ENCODE assay signal across 8 cellular contexts in the genomic region with DNA sequence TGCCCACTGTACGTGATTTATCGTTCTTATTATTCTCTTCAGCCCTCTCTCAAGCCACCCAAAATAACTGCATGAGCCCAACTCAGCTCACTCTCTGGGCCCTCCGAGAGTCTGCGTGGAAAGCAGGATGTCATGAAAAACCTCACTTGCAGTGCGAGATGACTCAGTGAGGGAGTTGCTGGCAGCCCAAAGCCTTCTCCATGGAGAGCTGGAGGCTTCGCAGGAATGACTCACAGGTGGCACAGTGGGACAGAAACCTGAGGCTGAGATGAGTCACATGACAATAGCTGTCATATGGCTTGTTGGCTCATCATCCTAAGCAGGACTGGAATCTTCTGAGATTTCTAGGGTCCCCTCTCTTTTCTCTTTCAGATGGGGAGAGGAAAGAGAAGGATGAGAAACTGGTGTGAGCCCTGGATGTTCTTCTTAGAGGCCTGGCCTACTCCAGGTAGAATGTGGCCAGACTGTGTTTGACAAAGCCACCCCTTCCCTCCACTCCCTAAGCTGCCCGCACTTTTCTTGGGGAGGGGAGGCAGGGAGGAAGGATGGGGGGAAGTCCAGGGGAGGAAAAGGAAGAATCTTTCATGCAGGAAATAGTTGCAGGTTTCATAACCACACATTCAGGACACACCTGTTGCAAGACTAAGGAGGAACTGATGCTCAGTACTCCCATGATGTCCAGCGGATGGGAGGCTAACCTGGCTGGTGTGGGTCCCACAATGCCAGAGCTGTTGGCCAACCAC.
A peak's percentile ranks its signal among the peaks of the same experiment; 100 is the strongest.
DNase-seq lines count a peak whose midpoint lies in the region; ATAC-seq, FAIRE-seq and TF ChIP-seq lines count a peak whose summit lies in the region.

No MANE protein-coding gene starts in this region.

- WGBS in mammary epithelial cell (ENCODE audit: low coverage, missing lambda C conversion rate), result 27% methylated on average over 8 of the region's 8 CpGs
- no CpG with 5 or more reads among the region's 8 CpGs for WGBS in trophoblast cell (ENCODE audit: extremely low coverage, insufficient coverage, insufficient read length)

- no peaks in the 10 kb centered on the region for H3K4me1 ChIP-seq in mammary epithelial cell (ENCODE audit: insufficient read depth, low read length)
- H3K4me1 ChIP-seq in trophoblast cell (ENCODE audit: control insufficient read depth in 1 of 2, insufficient read depth in 2 of 2, low read length in 2 of 2), result peaks cover 0 to 6% of the 10 kb centered on the region in 2 experiments
- H3K4me1 ChIP-seq in kidney (ENCODE audit: control insufficient read depth in 1 of 2, insufficient read depth in 1 of 2, low read depth in 1 of 2, low read length in 2 of 2), result no peaks in the 10 kb centered on the region
- H3K4me1 ChIP-seq in CD8-positive, alpha-beta T cell (ENCODE audit: insufficient read depth, low read length), result no peaks in the 10 kb centered on the region

- no TSS peak for BruUV-seq in mammary epithelial cell (replicated peaks; lab: Mats Ljungman, UMichigan)

- H3K4me1 Mint-ChIP-seq in CD8-positive, alpha-beta T cell (ENCODE audit: low read depth), result no peaks in the 10 kb centered on the region

- POLR2A ChIA-PET in BJ (lab: Charles Lee), result no interaction called here
- POLR2A ChIA-PET in CD8-positive, alpha-beta T cell (lab: Charles Lee), result no interaction called here

- H3K9me3 ChIP-seq in mammary epithelial cell (replicated peaks; ENCODE audit: insufficient read depth, low read length) (no peaks in the 10 kb centered on the region), trophoblast cell (ENCODE audit: insufficient read depth, low read depth, low read length) (peaks cover 4% of the 10 kb centered on the region), kidney (ENCODE audit: control insufficient read depth in 1 of 2, low read length in 2 of 2) (no peaks in the 10 kb centered on the region)
- no peaks in the 10 kb centered on the region for H3K9me3 ChIP-seq in CD8-positive, alpha-beta T cell (ENCODE audit: low read length)

- H2BK120ac ChIP-seq in trophoblast cell (ENCODE audit: insufficient read depth, low read length, poor library complexity), result no peak overlapping the region

- H3K23ac ChIP-seq in trophoblast cell (ENCODE audit: low read length), result no peak overlapping the region

- no peak for ATAC-seq in HG02642 (IDR thresholded peaks at IDR 0.05; ENCODE audit: poor library complexity, unreplicated experiment)
- ATAC-seq in CD8-positive, alpha-beta T cell, result no peak

- no peak overlapping the region for H3K27ac Mint-ChIP-seq in CD8-positive, alpha-beta T cell

- H3K36me3 ChIP-seq in BJ (ENCODE audit: control insufficient read depth, insufficient read depth, low read length), result no peaks in the 10 kb centered on the region
- H3K36me3 ChIP-seq in mammary epithelial cell (ENCODE audit: insufficient read depth, low read length), result no peaks in the 10 kb centered on the region
- no peaks in the 10 kb centered on the region for H3K36me3 ChIP-seq in trophoblast cell (ENCODE audit: control insufficient read depth in 1 of 2, insufficient read depth in 2 of 2, low read length in 2 of 2)
- no peaks in the 10 kb centered on the region for H3K36me3 ChIP-seq in kidney (ENCODE audit: control insufficient read depth in 1 of 2, insufficient read depth in 2 of 2, low read length in 2 of 2)
- no peaks in the 10 kb centered on the region for H3K36me3 ChIP-seq in CD8-positive, alpha-beta T cell (ENCODE audit: insufficient read depth, low read length)

- intact Hi-C loops in mammary epithelial cell (cut with micrococcal nuclease) (no loop called here), kidney (cut with DNase I) (no loop called here)
- intact Hi-C loops in CD8-positive, alpha-beta T cell (cut with DNase I, micrococcal nuclease), result no loop called here

- CTCF ChIA-PET in BJ (lab: Yijun Ruan, JAX), result no interaction called here
- CTCF ChIA-PET in mammary epithelial cell (lab: Charles Lee; ENCODE audit: low non-redundant PET), result no interaction called here
- CTCF ChIA-PET in CD8-positive, alpha-beta T cell (lab: Charles Lee), result interaction anchor here (1.2 kb wide), 1 partner anchor 325 kb away, joined by 3 read pairs; a partner anchor contains a TSS

- H4K91ac ChIP-seq in trophoblast cell (ENCODE audit: low read depth, low read length), result no peak overlapping the region

- H3K79me1 ChIP-seq in trophoblast cell (ENCODE audit: low read length), result no peaks in the 10 kb centered on the region

- H3K27ac ChIP-seq in mammary epithelial cell (ENCODE audit: insufficient read depth, low read depth, low read length) (no peak overlapping the region), trophoblast cell (ENCODE audit: low read depth, low read length) (no peak overlapping the region), kidney (ENCODE audit: low read depth in 2 of 2, low read length in 2 of 2) (no peak overlapping the region)
- H3K27ac ChIP-seq in CD8-positive, alpha-beta T cell (ENCODE audit: low read depth, low read length), result no peak overlapping the region

- H2AFZ ChIP-seq in mammary epithelial cell (ENCODE audit: low read depth, low read length) (no peak overlapping the region), trophoblast cell (ENCODE audit: insufficient read depth, low read length, poor library complexity) (no peak overlapping the region)

- H3K9me3 Mint-ChIP-seq in CD8-positive, alpha-beta T cell, result no peaks in the 10 kb centered on the region

- no peaks in the 10 kb centered on the region for H4K20me1 ChIP-seq in mammary epithelial cell (ENCODE audit: insufficient read depth, low read length)

- H3K79me2 ChIP-seq in mammary epithelial cell (ENCODE audit: insufficient read depth, low read length) (no peaks in the 10 kb centered on the region), trophoblast cell (ENCODE audit: control insufficient read depth, insufficient read depth, low read length, poor library complexity) (no peaks in the 10 kb centered on the region)

- in situ Hi-C loops in mammary epithelial cell (cut with MboI; ENCODE audit: low sequenced_read_pairs in 2 of 2), result no loop called here

- H3K4me3 Mint-ChIP-seq in CD8-positive, alpha-beta T cell, result no peak overlapping the region

- dilution Hi-C loops in mammary epithelial cell (cut with HindIII; ENCODE audit: low sequenced_read_pairs), result no loop called here

- no peak overlapping the region for H4K12ac ChIP-seq in trophoblast cell (ENCODE audit: low read depth, low read length)

- H2BK12ac ChIP-seq in trophoblast cell (ENCODE audit: low read length), result no peak overlapping the region

- H3K27me3 Mint-ChIP-seq in CD8-positive, alpha-beta T cell (ENCODE audit: low read depth), result peaks cover 4% of the 10 kb centered on the region

- no peaks in the 10 kb centered on the region for H3K36me3 Mint-ChIP-seq in CD8-positive, alpha-beta T cell

- H3K4me2 ChIP-seq in mammary epithelial cell (ENCODE audit: insufficient read depth, low read depth, low read length), result no peak overlapping the region
- H3K4me2 ChIP-seq in trophoblast cell (ENCODE audit: low read length), result no peak overlapping the region

- no peak overlapping the region for H2BK5ac ChIP-seq in trophoblast cell (ENCODE audit: low read depth, low read length, poor library complexity)

- H3K4me3 ChIP-seq in BJ (ENCODE audit: low read depth, low read length), result no peak overlapping the region
- H3K4me3 ChIP-seq in mammary epithelial cell (replicated peaks in 1 of 3; ENCODE audit: insufficient read depth in 1 of 3, low read depth in 2 of 3, low read length in 3 of 3), result no peak overlapping the region
- no peak overlapping the region for H3K4me3 ChIP-seq in trophoblast cell (ENCODE audit: low read depth, low read length)
- H3K4me3 ChIP-seq in kidney (ENCODE audit: low read length in 2 of 2), result no peak overlapping the region
- H3K4me3 ChIP-seq in CD8-positive, alpha-beta T cell (ENCODE audit: low read depth, low read length), result no peak overlapping the region

- no peak overlapping the region for H3K18ac ChIP-seq in trophoblast cell (ENCODE audit: low read length)

- FAIRE-seq in kidney (lab: Jason Lieb, UNC), result no peak

- H3K4ac ChIP-seq in trophoblast cell (ENCODE audit: low read depth, low read length), result no peak overlapping the region

- no peak overlapping the region for H2AK5ac ChIP-seq in trophoblast cell (ENCODE audit: low read length)

- DNase-seq in BJ (ENCODE audit: low read depth) (peak; percentile 39), HuH-7.5 (ENCODE audit: low spot score) (peak; percentile 28), mammary epithelial cell (peak; percentile 91), trophoblast cell (peak; percentile 53 to 63), SK-N-DZ (ENCODE audit: low spot score) (no peak), kidney (no peak)
- DNase-seq in CD8-positive, alpha-beta T cell, result no peak

- H4K8ac ChIP-seq in trophoblast cell (ENCODE audit: low read depth, low read length), result no peak overlapping the region

- H3K9ac ChIP-seq in mammary epithelial cell (ENCODE audit: insufficient read depth, low read length) (no peak overlapping the region), trophoblast cell (ENCODE audit: low read length) (no peak overlapping the region), kidney (ENCODE audit: low read length in 2 of 2) (no peak overlapping the region)

- no peak overlapping the region for H3K14ac ChIP-seq in trophoblast cell (ENCODE audit: low read length)

- H3K27me3 ChIP-seq in BJ (ENCODE audit: control insufficient read depth, insufficient read depth, low read length) (no peaks in the 10 kb centered on the region), mammary epithelial cell (ENCODE audit: insufficient read depth, low read length) (no peaks in the 10 kb centered on the region), trophoblast cell (ENCODE audit: insufficient read depth, low read length) (no peaks in the 10 kb centered on the region)
- no peaks in the 10 kb centered on the region for H3K27me3 ChIP-seq in CD8-positive, alpha-beta T cell (ENCODE audit: insufficient read depth, low read length)

- TF ChIP-seq CTCF in BJ (IDR thresholded peaks at IDR 0.05; ENCODE audit: insufficient read depth, low read depth, low read length), result no peak
- no peak for TF ChIP-seq CTCF in mammary epithelial cell (conservative IDR thresholded peaks at IDR 0.05 in 1 of 2, IDR thresholded peaks at IDR 0.05 in 1 of 2; ENCODE audit: extremely low read depth in 1 of 2, insufficient read depth in 1 of 2, low read depth in 1 of 2, low read length in 2 of 2)
- no peak for TF ChIP-seq CTCF in kidney (IDR thresholded peaks at IDR 0.05; ENCODE audit: borderline replicate concordance, extremely low read depth, insufficient read depth)
- no peak for TF ChIP-seq CTCF in CD8-positive, alpha-beta T cell (IDR thresholded peaks at IDR 0.05)

Comparison
In these comparisons a context has a peak if more than half of its experiments do, and no peak if none do; other contexts are left out.
1. DNase-seq: peak in BJ (single experiment), HuH-7.5 (single experiment), mammary epithelial cell (single experiment) and trophoblast cell (2 of 2); none in SK-N-DZ (single experiment), kidney (single experiment) and CD8-positive, alpha-beta T cell (0 of 7).